ENCODE assay signal across 21 cellular contexts in the genomic region with DNA sequence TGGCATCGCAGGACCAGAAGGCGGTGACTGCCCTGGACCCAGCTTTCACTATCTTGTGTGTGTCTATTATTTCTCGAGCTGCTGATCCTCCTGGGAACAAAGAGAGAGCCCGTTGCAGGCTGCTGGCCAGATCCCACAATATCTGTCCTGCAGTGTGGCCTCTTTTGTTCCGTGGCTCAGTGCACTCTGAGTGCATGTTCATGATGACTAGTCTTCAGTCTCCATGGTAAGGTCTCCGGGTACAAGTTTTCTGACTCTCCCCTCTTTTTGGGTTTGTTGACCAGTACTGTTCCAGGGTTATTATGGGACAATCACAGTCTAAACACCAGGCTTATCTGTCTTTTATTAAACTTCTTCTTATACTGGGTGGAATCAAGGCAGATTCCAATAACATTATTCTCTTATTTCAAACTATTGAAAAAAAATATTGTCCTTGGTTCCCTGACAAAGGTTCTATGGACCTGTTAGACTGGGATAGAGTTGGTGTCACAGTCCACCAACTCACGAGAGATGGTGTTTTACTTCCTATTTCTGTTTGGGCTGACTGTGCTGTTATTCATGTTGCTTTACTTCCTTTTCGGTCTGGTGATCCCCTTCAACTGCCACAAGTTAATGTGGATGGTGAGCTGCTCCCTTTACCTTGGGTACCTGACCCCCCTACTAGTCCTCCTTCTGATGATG.
A peak's percentile ranks its signal among the peaks of the same experiment; 100 is the strongest.
DNase-seq lines count a peak whose midpoint lies in the region; ATAC-seq, FAIRE-seq and TF ChIP-seq lines count a peak whose summit lies in the region.
"Had no signal": no experiment of that assay in that cellular context is flagged by ENCODE, and none has a peak within 500 bp of the region (broad histone marks: within the 10 kb centered on the region; RNA-seq: fewer than 3 reads in every experiment).

No MANE protein-coding gene starts in this region.

- H3K9ac ChIP-seq in MM.1S (ENCODE audit: low read length) (no peak overlapping the region), endocrine pancreas (ENCODE audit: control insufficient read depth, insufficient read depth, low read length) (no peak overlapping the region)
- H3K9ac ChIP-seq: GM23248 had no signal

- H3K9me3 ChIP-seq in MM.1S (replicated peaks; ENCODE audit: insufficient read depth, low read length) (no peaks in the 10 kb centered on the region), endocrine pancreas (ENCODE audit: control insufficient read depth, low read length) (no peaks in the 10 kb centered on the region), pancreas (no peaks in the 10 kb centered on the region)
- H3K9me3 ChIP-seq: MG63 had no signal

- no peak overlapping the region; the same call in 1 of the 2 replicates for H3K4me2 ChIP-seq in MM.1S (ENCODE audit: low read depth, low read length)

- intact Hi-C loops in pancreas (cut with DNase I) (no loop called here), sciatic nerve (cut with DNase I) (no loop called here)

- H3K4me3 ChIP-seq in MM.1S (ENCODE audit: low read length) (no peak overlapping the region), endocrine pancreas (ENCODE audit: control insufficient read depth, insufficient read depth, low read length) (peak overlapping the region; percentile 7), pancreas (no peak overlapping the region)
- H3K4me3 ChIP-seq: GM12878, GM23248, MG63 had no signal

- H3K27ac ChIP-seq in MM.1S (ENCODE audit: low read length) = peak overlapping the region; percentile 13; the same call in 1 of the 2 replicates
- H3K27ac ChIP-seq in pancreas = peak overlapping the region; percentile 41 to 87 (median 68)
- H3K27ac ChIP-seq: GM23248 had no signal

- H2AFZ ChIP-seq in MM.1S (ENCODE audit: low read length) = no peak overlapping the region
- H2AFZ ChIP-seq: GM23248 had no signal

- no peaks in the 10 kb centered on the region for H3K9me2 ChIP-seq in MM.1S (replicated peaks; ENCODE audit: insufficient read depth, low read length)

- no peak for FAIRE-seq in pancreas (lab: Jason Lieb, UNC)
- FAIRE-seq: GM12878, GM19239 had no signal

- H3K79me2 ChIP-seq in MM.1S (ENCODE audit: low read length) = no peaks in the 10 kb centered on the region

- TF ChIP-seq CTCF in MM.1S (IDR thresholded peaks at IDR 0.05; ENCODE audit: low read length) = no peak
- TF ChIP-seq CTCF in pancreas (IDR thresholded peaks at IDR 0.05) = no peak

- H4K20me1 ChIP-seq in MM.1S (ENCODE audit: insufficient read depth, low read length) = no peaks in the 10 kb centered on the region

- 70 to 75% methylated on average over 8 of the region's 8 CpGs for WGBS in pancreas, 2 donors

- DNase-seq in COLO668 (lab: John Stamatoyannopoulos, UW; ENCODE audit: unreplicated experiment) = peak; percentile 12
- no peak for DNase-seq in MM.1S
- DNase-seq in pancreas = no peak
- DNase-seq in sciatic nerve (ENCODE audit: low spot score) = no peak
- no peak for DNase-seq in activated CD8-positive, alpha-beta memory T cell treated with anti-CD3 and anti-CD28 coated beads for 24 hours
- DNase-seq in MV-4-11 (lab: John Stamatoyannopoulos, UW) = no peak
- DNase-seq: C1 segment of cervical spinal cord; EL; GM23248; HCEC 1CT; MG63; NCI-H1105 treated with DMSO at 0.1 percent for 48 hours; NCI-H1694; NCI-H510A; NCI-H748 treated with DMSO at 0.1 percent for 48 hours; NK-92 treated with Interleukin-12 subunit alpha and Interleukin-12 subunit beta, amount 100 ng/mL, for 24 hours; SHP77 had no signal

- no peaks in the 10 kb centered on the region for H3F3A ChIP-seq in MM.1S (ENCODE audit: insufficient read depth, low read length)

- H3K27me3 ChIP-seq in MM.1S (replicated peaks; ENCODE audit: insufficient read depth, low read length) (no peaks in the 10 kb centered on the region), endocrine pancreas (ENCODE audit: control insufficient read depth, insufficient read depth, low read length) (no peaks in the 10 kb centered on the region), pancreas (no peaks in the 10 kb centered on the region)
- H3K27me3 ChIP-seq: MG63 had no signal

- no peaks in the 10 kb centered on the region for H3K36me3 ChIP-seq in MM.1S (replicated peaks; ENCODE audit: insufficient read depth, low read length)
- no peaks in the 10 kb centered on the region for H3K36me3 ChIP-seq in endocrine pancreas (ENCODE audit: control insufficient read depth, insufficient read depth, low read length)
- no peaks in the 10 kb centered on the region for H3K36me3 ChIP-seq in pancreas
- H3K36me3 ChIP-seq: MG63 had no signal

- peak; percentile 19 to 73 (median 44) for ATAC-seq in pancreas
- ATAC-seq in sciatic nerve = no peak
- ATAC-seq: GM12878, SK-N-SH treated with all-trans-retinoic acid at 6 μM for 48 hours had no signal

- H3K4me1 ChIP-seq in MM.1S (ENCODE audit: low read length) = 0 out of 2 replicates have a peak, but pooled peaks cover 3% of the 10 kb centered on the region
- H3K4me1 ChIP-seq in endocrine pancreas (ENCODE audit: control insufficient read depth, insufficient read depth, low read length) = peaks cover 14% of the 10 kb centered on the region
- H3K4me1 ChIP-seq in pancreas = peaks cover 9 to 18% (median 16%) of the 10 kb centered on the region in 3 donors
